In genomic region chr4:144338834-144339233, GRCh38 we compare ENCODE assay signal across 16 cellular contexts.
"Had no signal": no experiment of that assay in that cellular context is flagged by ENCODE, and none has a peak within 500 bp of the region (broad histone marks: within the 10 kb centered on the region; RNA-seq: fewer than 3 reads in every experiment).

No MANE protein-coding gene starts in this region.

- H3K27ac Mint-ChIP-seq: activated T-helper 2 cell treated with anti-CD3 and anti-CD28 coated beads, Interferon-gamma antibody, Interleukin-2, Interleukin-4, amounts not matched to agents 10 μg/mL and 5 μg/mL and 100 μg/mL, durations not matched to agents 14 hours and 24 hours and 36 hours; brain; effector memory CD8-positive, alpha-beta T cell; immature natural killer cell; stimulated activated naive CD8-positive, alpha-beta T cell treated with anti-CD3 and anti-CD28 coated beads, Interleukin-15, Interleukin-2, amounts not matched to agents 100 ng/mL and 50 ng/mL, for 24 hours had no signal

- H3K4me1 Mint-ChIP-seq: brain; central memory CD8-positive, alpha-beta T cell; neural crest cell had no signal

- H3K4me3 Mint-ChIP-seq: brain; central memory CD8-positive, alpha-beta T cell; effector memory CD8-positive, alpha-beta T cell; immature natural killer cell; neural crest cell; stimulated activated naive CD8-positive, alpha-beta T cell treated with anti-CD3 and anti-CD28 coated beads, Interleukin-15, Interleukin-2, amounts not matched to agents 100 ng/mL and 50 ng/mL, for 24 hours had no signal

- H3K9me3 ChIP-seq: testis had no signal

- H3K9me3 Mint-ChIP-seq: activated T-helper 2 cell treated with anti-CD3 and anti-CD28 coated beads, Interferon-gamma antibody, Interleukin-2, Interleukin-4, amounts not matched to agents 10 μg/mL and 5 μg/mL and 100 μg/mL, durations not matched to agents 14 hours and 24 hours and 36 hours; stimulated activated naive CD8-positive, alpha-beta T cell treated with anti-CD3 and anti-CD28 coated beads, Interleukin-15, Interleukin-2, amounts not matched to agents 100 ng/mL and 50 ng/mL, for 24 hours had no signal

- H3K27me3 Mint-ChIP-seq: central memory CD8-positive, alpha-beta T cell; effector memory CD8-positive, alpha-beta T cell; stimulated activated naive CD8-positive, alpha-beta T cell treated with anti-CD3 and anti-CD28 coated beads, Interleukin-15, Interleukin-2, amounts not matched to agents 100 ng/mL and 50 ng/mL, for 24 hours had no signal

- H3K27ac ChIP-seq: testis had no signal

- DNase-seq: activated CD4-positive, alpha-beta T cell treated with anti-CD3 and anti-CD28 coated beads for 48 hours; activated naive CD4-positive, alpha-beta T cell treated with anti-CD3 and anti-CD28 coated beads, Interleukin-2, amount 50 U/mL, for 16 hours; amniotic stem cell; cortex of kidney; effector memory CD8-positive, alpha-beta T cell; immature natural killer cell; mesenchymal stem cell; stimulated activated CD4-positive, alpha-beta T cell treated with anti-CD3 and anti-CD28 coated beads, Interleukin-4, amount 100 ng/mL, for 1 hour; stimulated activated CD8-positive, alpha-beta memory T cell treated with anti-CD3 and anti-CD28 coated beads, Interleukin-4, amount 100 ng/mL, for 48 hours had no signal

- H3K36me3 Mint-ChIP-seq: brain, immature natural killer cell had no signal

- H3K4me1 ChIP-seq: testis had no signal

- ATAC-seq: effector memory CD8-positive, alpha-beta T cell; left lobe of liver had no signal

- H3K27me3 ChIP-seq: testis had no signal
